Comparison of ENCODE assay signal across 10 cellular contexts in genomic region chrX:2684256-2684655, GRCh38.
"Had no signal": no experiment of that assay in that cellular context is flagged by ENCODE, and none has a peak within 500 bp of the region (broad histone marks: within the 10 kb centered on the region; RNA-seq: fewer than 3 reads in every experiment).

No MANE protein-coding gene starts in this region.

- ATAC-seq: GM23338, HCT116 had no signal

- H3K4me2 ChIP-seq: GM23338 had no signal

- H3K9me3 Mint-ChIP-seq: GM23338, H9, HFFc6 had no signal

- H3K27ac ChIP-seq: GM23248 had no signal

- H3K4me3 ChIP-seq: GM23248, GM23338 had no signal

- FAIRE-seq: H1, H54 had no signal

- H2AFZ ChIP-seq: GM23248, GM23338 had no signal

- DNase-seq: GM23248, GOT3, H7, H9, HCEC 1CT, HFFc6 had no signal

- H3K9ac ChIP-seq: GM23248 had no signal

- H3K27ac Mint-ChIP-seq: GM23338, H9, HFFc6 had no signal

- H3K4me3 Mint-ChIP-seq: GM23338, H9, HFFc6 had no signal
